16 cellular contexts compared by ENCODE assay signal in the genomic region with DNA sequence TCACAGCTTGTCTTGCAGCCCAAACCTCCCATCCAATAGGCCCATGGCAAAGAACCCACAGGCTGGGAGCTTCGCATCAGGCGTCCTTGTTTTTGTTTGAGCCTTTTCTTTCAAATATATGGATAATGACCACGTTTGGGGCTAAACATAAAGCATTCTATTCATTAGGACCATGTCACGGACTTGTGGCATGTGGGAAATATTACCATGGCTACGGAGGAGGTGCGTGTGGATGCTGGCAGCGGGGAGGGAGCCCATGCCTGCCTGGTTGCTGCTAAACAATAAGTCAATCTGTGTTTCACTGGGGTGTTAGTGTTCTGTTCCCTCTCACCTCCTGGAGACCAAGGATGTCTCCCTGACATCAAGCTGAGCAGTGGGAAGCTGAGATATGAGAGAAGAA.
DNase-seq lines count a peak whose midpoint lies in the region; ATAC-seq and TF ChIP-seq lines count a peak whose summit lies in the region.
"Had no signal": no experiment of that assay in that cellular context is flagged by ENCODE, and none has a peak within 500 bp of the region (broad histone marks: within the 10 kb centered on the region; RNA-seq: fewer than 3 reads in every experiment).

No MANE protein-coding gene starts in this region.

- H3K4me2 ChIP-seq in PC-9 (peak overlapping the region; percentile 82), GM23338 (no peak overlapping the region)

- TF ChIP-seq CTCF in PC-9 (conservative IDR thresholded peaks at IDR 0.05) (no peak), endodermal cell (conservative IDR thresholded peaks at IDR 0.05) (no peak), GM23338 (conservative IDR thresholded peaks at IDR 0.05; ENCODE audit: low read depth in 2 of 2) (no peak)

- H3K4me3 ChIP-seq in PC-9: peak overlapping the region; percentile 52; the same call in 1 of the 2 replicates
- H3K4me3 ChIP-seq in endodermal cell (ENCODE audit: low read length): no peak overlapping the region
- H3K4me3 ChIP-seq in GM23338: no peak overlapping the region

- no peak overlapping the region for H3K27ac Mint-ChIP-seq in endodermal cell
- H3K27ac Mint-ChIP-seq in GM23338: no peak overlapping the region; the same call in 1 of the 2 replicates
- H3K27ac Mint-ChIP-seq: B cell; CD4-positive, alpha-beta T cell had no signal

- WGBS in endodermal cell (ENCODE audit: insufficient coverage in 1 of 2, insufficient read length in 1 of 2), 2 experiments: 70 to 92% methylated on average over 3 to 7 of the region's 7 CpGs

- no peaks in the 10 kb centered on the region for H4K20me1 ChIP-seq in PC-9 (ENCODE audit: insufficient read depth)
- no peaks in the 10 kb centered on the region for H4K20me1 ChIP-seq in GM23338 (replicated peaks; ENCODE audit: insufficient read depth)

- H3K9me3 ChIP-seq in PC-9 (ENCODE audit: insufficient read depth, low read depth) (no peaks in the 10 kb centered on the region), endodermal cell (ENCODE audit: control insufficient read depth, low read length) (no peaks in the 10 kb centered on the region)

- H3K27me3 Mint-ChIP-seq in endodermal cell (ENCODE audit: insufficient read depth) (peaks cover 28% of the 10 kb centered on the region), GM23338 (ENCODE audit: insufficient read depth, low read depth, poor library complexity) (peaks cover 6% of the 10 kb centered on the region)
- H3K27me3 Mint-ChIP-seq: CD4-positive, alpha-beta T cell had no signal

- peaks cover 5% of the 10 kb centered on the region; the same call in 1 of the 2 replicates for H3K79me2 ChIP-seq in PC-9 (ENCODE audit: low read depth)
- no peaks in the 10 kb centered on the region for H3K79me2 ChIP-seq in GM23338 (replicated peaks; ENCODE audit: insufficient read depth)

- no peak for ATAC-seq in GM23338
- ATAC-seq: HCT116, HepG2 had no signal

- DNase-seq in NCI-H146 (lab: John Stamatoyannopoulos, UW) (peak; percentile 17), NCI-H146 treated with DMSO at 0.1 percent for 48 hours (lab: John Stamatoyannopoulos, UW; ENCODE audit: unreplicated experiment) (no peak), PC-9 (no peak), endodermal cell (peak; percentile 20), GM23338 (ENCODE audit: low spot score) (no peak), G401 (ENCODE audit: low spot score) (no peak), AG08395 (ENCODE audit: low spot score) (no peak)
- DNase-seq: CD4-positive, alpha-beta T cell; DMS153; DMS79 treated with DMSO at 0.1 percent for 48 hours; EL; GDM1 had no signal

- POLR2A ChIA-PET in PC-9 (lab: Charles Lee; ENCODE audit: unreplicated experiment): no interaction called here

- H3K27me3 ChIP-seq in PC-9 (ENCODE audit: insufficient read depth, low read depth) (no peaks in the 10 kb centered on the region), endodermal cell (ENCODE audit: control insufficient read depth, insufficient read depth, low read length, poor library complexity, severe bottlenecking) (no peaks in the 10 kb centered on the region), GM23338 (ENCODE audit: insufficient read depth) (no peaks in the 10 kb centered on the region)

- no TSS peak for BruUV-seq in PC-9 (replicated peaks; lab: Mats Ljungman, UMichigan)

- intact Hi-C loops in PC-9 (cut with micrococcal nuclease; ENCODE audit: unreplicated experiment): loop anchor here (5.0 to 10.0 kb wide), 2 partner anchors 350 to 393 kb away; no protein-coding TSS in a partner anchor

- H3K4me1 Mint-ChIP-seq in endodermal cell: peaks cover 29% of the 10 kb centered on the region
- peaks cover 11% of the 10 kb centered on the region; the same call in 2 of the 3 replicates for H3K4me1 Mint-ChIP-seq in GM23338
- H3K4me1 Mint-ChIP-seq: B cell had no signal

- no peak overlapping the region for H3K9ac ChIP-seq in endodermal cell (ENCODE audit: extremely low read depth, low read length, poor library complexity, severe bottlenecking)

- no peak overlapping the region for H2AFZ ChIP-seq in PC-9
- no peak overlapping the region for H2AFZ ChIP-seq in GM23338

- H3K36me3 Mint-ChIP-seq in endodermal cell (ENCODE audit: low read depth) (no peaks in the 10 kb centered on the region), GM23338 (ENCODE audit: low read depth) (no peaks in the 10 kb centered on the region)

- H3K9me3 Mint-ChIP-seq in endodermal cell: peaks cover 2% of the 10 kb centered on the region
- H3K9me3 Mint-ChIP-seq in GM23338: no peaks in the 10 kb centered on the region
- H3K9me3 Mint-ChIP-seq: CD4-positive, alpha-beta T cell had no signal

- H3K9me2 ChIP-seq in PC-9 (ENCODE audit: insufficient read depth) (no peaks in the 10 kb centered on the region), GM23338 (ENCODE audit: insufficient read depth) (no peaks in the 10 kb centered on the region)

- H3K4me1 ChIP-seq in PC-9 (replicated peaks; ENCODE audit: insufficient read depth): peaks cover 57% of the 10 kb centered on the region
- peaks cover 13% of the 10 kb centered on the region for H3K4me1 ChIP-seq in endodermal cell (ENCODE audit: control insufficient read depth, insufficient read depth, low read length)
- no peaks in the 10 kb centered on the region for H3K4me1 ChIP-seq in GM23338 (ENCODE audit: insufficient read depth)

- H3K4me3 Mint-ChIP-seq in endodermal cell: no peak overlapping the region
- H3K4me3 Mint-ChIP-seq in GM23338: no peak overlapping the region
- H3K4me3 Mint-ChIP-seq: B cell; CD4-positive, alpha-beta T cell had no signal

- H3K27ac ChIP-seq in PC-9 (peak overlapping the region; percentile 94), endodermal cell (ENCODE audit: low read depth, low read length) (no peak overlapping the region), GM23338 (ENCODE audit: low read depth) (no peak overlapping the region)
- H3K27ac ChIP-seq: 22Rv1 had no signal

- CTCF ChIA-PET in PC-9 (lab: Charles Lee): no interaction called here

- in situ Hi-C loops in G401 (cut with HindIII; ENCODE audit: low sequenced_read_pairs): no loop called here

- H3K36me3 ChIP-seq in PC-9 (ENCODE audit: low read depth) (no peaks in the 10 kb centered on the region; the same call in 1 of the 2 replicates), endodermal cell (ENCODE audit: control insufficient read depth, insufficient read depth, low read length) (no peaks in the 10 kb centered on the region), GM23338 (ENCODE audit: insufficient read depth) (no peaks in the 10 kb centered on the region)

- H3F3A ChIP-seq in PC-9 (ENCODE audit: insufficient read depth, low read depth) (peaks cover 55% of the 10 kb centered on the region), GM23338 (replicated peaks; ENCODE audit: low read depth) (no peaks in the 10 kb centered on the region)

TF ChIP-seq in GM23338, 12 proteins besides CTCF, POLR2A, EP300 and RAD21:
- TF ChIP-seq JUNB (IDR thresholded peaks at IDR 0.05; ENCODE audit: unreplicated experiment) (no peak), EZH2phosphoT487 (IDR thresholded peaks at IDR 0.05; ENCODE audit: unreplicated experiment) (no peak), ETS1 (IDR thresholded peaks at IDR 0.05) (no peak), POLR2AphosphoS5 (IDR thresholded peaks at IDR 0.05; ENCODE audit: low read depth) (no peak), REST (IDR thresholded peaks at IDR 0.05; ENCODE audit: unreplicated experiment) (no peak), ZNF114 (CRISPR knock-in tag; IDR thresholded peaks at IDR 0.05) (no peak), ZNF331 (CRISPR knock-in tag; IDR thresholded peaks at IDR 0.05; ENCODE audit: low read depth) (no peak), EZH2 (IDR thresholded peaks at IDR 0.05; ENCODE audit: low read depth, unreplicated experiment) (no peak)

Comparison
In these comparisons a context has a peak if more than half of its experiments do, and no peak if none do; other contexts are left out.
1. DNase-seq: peak in NCI-H146 (single experiment) and endodermal cell (single experiment); none in NCI-H146 treated with DMSO at 0.1 percent for 48 hours (single experiment), PC-9 (0 of 2), GM23338 (single experiment), G401 (single experiment) and AG08395 (single experiment).